ENCODE assay signal across 10 cellular contexts in the genomic region with DNA sequence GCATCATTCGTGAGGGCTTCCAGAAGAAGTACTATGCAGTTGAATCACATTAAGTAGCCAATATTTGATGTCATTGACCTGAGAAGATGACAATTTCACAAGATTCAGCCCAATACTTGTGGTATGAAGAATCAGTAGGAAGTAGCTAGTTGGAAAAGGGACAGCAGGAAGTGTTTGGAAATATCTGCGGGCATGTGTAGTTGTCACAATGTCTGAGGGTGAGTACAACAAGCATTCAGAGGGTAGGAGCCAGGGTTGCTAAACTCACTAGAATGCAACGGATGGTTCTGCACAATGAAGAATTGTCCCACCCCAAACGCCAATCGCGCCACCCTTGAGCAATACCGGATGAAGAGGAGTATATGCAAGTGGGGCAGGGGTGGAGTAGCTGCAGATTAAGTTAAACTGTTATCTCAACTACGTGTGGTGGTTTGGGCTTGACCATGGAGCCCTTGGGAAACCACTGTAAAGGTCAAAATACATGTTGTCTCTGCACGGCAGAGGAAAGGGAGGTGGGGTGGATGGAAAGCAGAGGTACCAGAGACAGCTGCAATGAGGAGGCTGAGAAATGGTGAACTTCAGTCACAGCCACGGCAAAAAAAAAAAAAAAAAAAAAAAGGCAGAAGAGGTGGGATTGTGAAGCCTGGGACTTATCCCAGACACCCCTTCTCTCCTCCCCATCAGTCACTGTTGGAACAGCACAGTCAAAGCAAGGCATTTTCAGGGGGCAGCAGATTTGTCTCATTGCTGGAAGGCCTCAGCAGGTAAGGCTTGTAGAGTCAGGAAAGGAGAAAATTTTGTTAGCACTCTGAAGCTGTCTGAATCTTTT. TPM values are rescaled to one million over a fixed set of nuclear protein-coding genes. Genes with fewer than 3 reads are reported as not detected.
DNase-seq lines count a peak whose midpoint lies in the region; ATAC-seq and TF ChIP-seq lines count a peak whose summit lies in the region.
"Had no signal": no experiment of that assay in that cellular context is flagged by ENCODE, and none has a peak within 500 bp of the region (broad histone marks: within the 10 kb centered on the region; RNA-seq: fewer than 3 reads in every experiment).

No MANE protein-coding gene starts in this region.

- peak overlapping the region; percentile 70 for H3K4me2 ChIP-seq in osteoblast (ENCODE audit: insufficient read depth, low read length)

- H3K4me1 ChIP-seq in osteoblast (ENCODE audit: insufficient read depth, low read length) (peaks cover 31% of the 10 kb centered on the region), Caco-2 (peaks cover 15% of the 10 kb centered on the region)

- intact Hi-C loops in Caco-2 (cut with micrococcal nuclease; ENCODE audit: unreplicated experiment), result no loop called here

- BruUV-seq in Caco-2 (replicated peaks; lab: Mats Ljungman, UMichigan), result no TSS peak

- H3K36me3 ChIP-seq in osteoblast (ENCODE audit: insufficient read depth, low read length), result no peaks in the 10 kb centered on the region
- no peaks in the 10 kb centered on the region for H3K36me3 ChIP-seq in Caco-2 (ENCODE audit: control insufficient read depth, insufficient read depth, low read length)

- H3K27ac ChIP-seq in osteoblast (ENCODE audit: low read depth, low read length), result peak overlapping the region; percentile 96
- H3K27ac ChIP-seq: VCaP had no signal

- ATAC-seq in GM19467 (IDR thresholded peaks at IDR 0.05; ENCODE audit: unreplicated experiment) (no peak), GM18907 (IDR thresholded peaks at IDR 0.05; ENCODE audit: unreplicated experiment) (no peak)

- peaks cover 31% of the 10 kb centered on the region for H3K4me1 Mint-ChIP-seq in Caco-2 (ENCODE audit: low read depth, unreplicated experiment)

- no peaks in the 10 kb centered on the region for H3K27me3 Mint-ChIP-seq in Caco-2 (ENCODE audit: insufficient read depth, unreplicated experiment)

- DNase-seq in GF-D8 (lab: John Stamatoyannopoulos, UW), result peak; percentile 96
- peak; percentile 54 for DNase-seq in OCI-M1 (lab: John Stamatoyannopoulos, UW)
- DNase-seq in epithelial cell of esophagus (ENCODE audit: low read depth), result no peak
- DNase-seq in osteoblast (ENCODE audit: insufficient read length, low spot score, missing footprints), result peak; percentile 71
- no peak for DNase-seq in Caco-2
- DNase-seq in NK-92 treated with Interleukin-12 subunit alpha and Interleukin-12 subunit beta, amount 100 ng/mL, for 24 hours (lab: John Stamatoyannopoulos, UW), result no peak

- H3K27ac Mint-ChIP-seq in Caco-2 (ENCODE audit: unreplicated experiment), result no peak overlapping the region

- no peaks in the 10 kb centered on the region for H4K20me1 ChIP-seq in osteoblast (ENCODE audit: insufficient read depth, low read length)

- H2AFZ ChIP-seq in osteoblast (ENCODE audit: low read length), result peak overlapping the region; percentile 15

- no peaks in the 10 kb centered on the region for H3K79me2 ChIP-seq in osteoblast (ENCODE audit: insufficient read depth, low read length)

- no peak overlapping the region for H3K4me3 ChIP-seq in epithelial cell of esophagus (ENCODE audit: low read length)
- peak overlapping the region; percentile 20 for H3K4me3 ChIP-seq in osteoblast (ENCODE audit: insufficient read depth, low read length)
- H3K4me3 ChIP-seq in Caco-2 (ENCODE audit: low read depth, low read length), result no peak overlapping the region
- H3K4me3 ChIP-seq: GM12878 had no signal

- H3K9me3 Mint-ChIP-seq in Caco-2 (ENCODE audit: unreplicated experiment), result peaks cover 25% of the 10 kb centered on the region

- no peaks in the 10 kb centered on the region for H3K27me3 ChIP-seq in osteoblast (ENCODE audit: insufficient read depth, low read length)
- no peaks in the 10 kb centered on the region for H3K27me3 ChIP-seq in Caco-2 (replicated peaks; ENCODE audit: control insufficient read depth, insufficient read depth, low read length)

- H3K4me3 Mint-ChIP-seq in Caco-2 (ENCODE audit: unreplicated experiment), result no peak overlapping the region

- CTCF ChIA-PET in Caco-2 (lab: Charles Lee), result no interaction called here

- peaks cover 5% of the 10 kb centered on the region for H3K36me3 Mint-ChIP-seq in Caco-2 (ENCODE audit: insufficient read depth, unreplicated experiment)

- no peaks in the 10 kb centered on the region for H3K9me3 ChIP-seq in osteoblast (ENCODE audit: low read depth, low read length)
- H3K9me3 ChIP-seq in Caco-2, result no peaks in the 10 kb centered on the region

- POLR2A ChIA-PET in Caco-2 (lab: Charles Lee), result no interaction called here

- TF ChIP-seq CTCF in epithelial cell of esophagus (IDR thresholded peaks at IDR 0.05; ENCODE audit: insufficient read depth, low read depth, low read length, missing control alignments) (peak; percentile 1), osteoblast (IDR thresholded peaks at IDR 0.05; ENCODE audit: extremely low read depth, low read depth, low read length) (no peak), Caco-2 (IDR thresholded peaks at IDR 0.05; ENCODE audit: insufficient read depth in 1 of 2, low read depth in 1 of 2, low read length in 1 of 2, severe bottlenecking in 1 of 2, unreplicated experiment in 1 of 2) (no peak)

RNA-seq across cellular contexts. Expression of gene CCL20, which starts 5.1 kb away (rescaled TPM):
- total RNA-seq in osteoblast, result 1.1 and 1.2 TPM in 2 replicates
- 2.8 and 3.5 TPM in 2 replicates for total RNA-seq in Caco-2 (2022)

RNA-seq across cellular contexts. Expression of gene DAW1, which starts 52.6 kb away (rescaled TPM):
- total RNA-seq in osteoblast, result under 0.01 TPM in 1 of 2 replicates, not detected in the other
- total RNA-seq in Caco-2 (2022), result 5.4 and 6.6 TPM in 2 replicates
- total RNA-seq: GM12878 had no signal

Comparison
In these comparisons a context has a peak if more than half of its experiments do, and no peak if none do; other contexts are left out.
1. DNase-seq: peak in GF-D8 (single experiment), OCI-M1 (single experiment) and osteoblast (single experiment); none in epithelial cell of esophagus (single experiment), Caco-2 (0 of 2) and NK-92 treated with Interleukin-12 subunit alpha and Interleukin-12 subunit beta, amount 100 ng/mL, for 24 hours (single experiment).